19 cellular contexts compared by ENCODE assay signal in the genomic region with DNA sequence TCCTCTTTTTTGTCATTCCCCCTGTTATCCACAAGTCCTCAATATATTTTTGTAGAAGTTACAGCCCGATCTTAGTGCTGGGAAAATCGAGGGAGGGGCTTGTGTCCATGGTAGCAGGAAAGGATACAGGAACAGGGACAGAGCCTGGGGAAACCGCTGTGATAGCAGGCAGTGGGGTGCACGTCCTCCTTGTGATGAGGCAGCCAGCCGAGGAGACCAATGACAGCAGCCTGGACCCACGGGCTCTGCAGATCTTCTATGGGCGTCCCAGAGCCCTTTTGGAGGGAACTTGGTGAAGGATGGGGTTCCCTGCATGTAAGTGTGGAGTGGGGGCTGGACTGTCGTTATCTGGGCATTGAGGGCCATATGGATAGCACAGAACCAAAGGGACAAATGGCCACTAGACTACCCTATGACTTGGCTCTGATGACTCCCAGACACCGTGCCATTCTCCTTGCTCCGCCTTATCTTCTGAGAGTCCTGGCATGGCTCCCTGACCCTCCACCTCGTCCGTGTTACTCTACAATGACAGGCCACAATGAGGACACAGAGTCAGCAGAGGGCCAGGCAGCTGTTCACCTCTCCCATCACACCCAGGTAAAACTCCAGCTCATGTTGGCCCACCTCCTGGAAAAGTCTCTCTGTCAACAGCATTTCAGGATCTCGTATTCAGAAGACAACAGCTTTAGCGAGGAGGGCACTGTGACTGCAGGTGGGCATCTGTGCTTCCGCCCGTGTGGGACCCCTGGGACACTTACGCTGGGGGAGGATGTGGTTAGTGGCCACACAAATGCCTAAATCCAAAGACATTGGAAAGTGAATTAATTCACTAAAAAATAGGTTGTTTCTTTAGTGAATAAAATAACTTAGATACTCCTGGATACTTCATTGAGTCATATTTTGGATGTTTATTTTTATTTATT.
"Had no signal": no experiment of that assay in that cellular context is flagged by ENCODE, and none has a peak within 500 bp of the region (broad histone marks: within the 10 kb centered on the region; RNA-seq: fewer than 3 reads in every experiment).

No MANE protein-coding gene starts in this region.

- DNase-seq: activated CD4-positive, alpha-beta memory T cell treated with anti-CD3 and anti-CD28 coated beads, Interleukin-2, amount 10 ng/mL, durations not matched to agents 7 days and 5 days; activated CD4-positive, alpha-beta T cell treated with anti-CD3 and anti-CD28 coated beads for 48 hours; activated CD4-positive, CD25-positive, alpha-beta regulatory T cell; activated CD8-positive, alpha-beta memory T cell treated with anti-CD3 and anti-CD28 coated beads, Interleukin-2, amount 10 ng/mL, durations not matched to agents 7 days and 5 days; activated naive CD4-positive, alpha-beta T cell treated with anti-CD3 and anti-CD28 coated beads for 36 hours; activated T-cell treated with anti-CD3 and anti-CD28 coated beads, Interleukin-2, amount 50 U/mL, for 1 hour; central memory CD4-positive, alpha-beta T cell; dorsolateral prefrontal cortex; foreskin fibroblast; hypothalamus; islet precursor cell; left colon; mammary epithelial cell; stimulated activated naive CD8-positive, alpha-beta T cell treated with anti-CD3 and anti-CD28 coated beads, Interleukin-15, Interleukin-2, amounts not matched to agents 100 U/mL and 50 U/mL, for 24 hours; substantia nigra; trophoblast cell had no signal

- H3K27me3 ChIP-seq: dorsolateral prefrontal cortex had no signal

- FAIRE-seq: colon had no signal

- H3K27ac ChIP-seq: dorsolateral prefrontal cortex, epithelial cell of prostate had no signal

- ATAC-seq: activated CD8-positive, alpha-beta memory T cell treated with anti-CD3 and anti-CD28 coated beads, Interleukin-2, amount 10 ng/mL, durations not matched to agents 7 days and 5 days; left colon; stimulated activated naive CD8-positive, alpha-beta T cell treated with anti-CD3 and anti-CD28 coated beads, Interleukin-15, Interleukin-2, amounts not matched to agents 100 U/mL and 50 U/mL, for 24 hours had no signal

- H3K4me3 ChIP-seq: dorsolateral prefrontal cortex, skin epidermis had no signal
